In the genomic region with DNA sequence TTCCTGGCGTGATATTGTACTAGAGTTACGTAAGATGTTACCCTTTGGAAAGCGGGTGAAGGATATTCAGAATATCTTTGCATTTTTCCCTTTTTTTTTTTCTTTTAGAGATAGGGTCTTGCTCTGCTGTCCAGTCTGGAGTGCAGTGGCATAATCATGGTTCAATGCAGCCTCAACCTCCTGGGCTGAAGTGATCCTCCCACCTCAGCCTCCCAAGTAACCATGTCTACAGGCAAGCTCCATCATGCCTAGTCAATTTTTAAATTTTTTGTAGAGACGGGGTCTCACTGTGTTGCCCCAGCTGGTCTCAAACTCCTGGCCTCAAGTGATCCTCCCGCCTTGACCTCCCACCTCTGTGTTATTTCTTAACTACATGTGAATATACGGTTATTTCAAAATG, we compare ENCODE assay signal across 26 cellular contexts.
"Had no signal": no experiment of that assay in that cellular context is flagged by ENCODE, and none has a peak within 500 bp of the region (broad histone marks: within the 10 kb centered on the region; RNA-seq: fewer than 3 reads in every experiment).

No MANE protein-coding gene starts in this region.

- H3K4me3 ChIP-seq: colonic mucosa, esophagus squamous epithelium, gastrocnemius medialis, heart right ventricle, left lung, lower lobe of right lung had no signal

- H3K27me3 ChIP-seq: colonic mucosa, esophagus squamous epithelium, gastrocnemius medialis, heart right ventricle, left lung had no signal

- H3K9me3 Mint-ChIP-seq: effector memory CD8-positive, alpha-beta T cell had no signal

- H3K4me1 ChIP-seq: colonic mucosa, esophagus squamous epithelium, gastrocnemius medialis, heart right ventricle, left lung, lower lobe of right lung had no signal

- FAIRE-seq: endometrium, keratinocyte had no signal

- H3K9me3 ChIP-seq: colonic mucosa, esophagus squamous epithelium, gastrocnemius medialis, lower lobe of right lung had no signal

- H3K4me3 Mint-ChIP-seq: dendritic cell treated with granulocyte-macrophage colony-stimulating factor and Interleukin-4, amounts not matched to agents 40 ng/mL and 50 ng/mL, for 4 days; effector memory CD8-positive, alpha-beta T cell; endodermal cell; naive thymus-derived CD4-positive, alpha-beta T cell had no signal

- H3K27me3 Mint-ChIP-seq: dendritic cell treated with granulocyte-macrophage colony-stimulating factor and Interleukin-4, amounts not matched to agents 40 ng/mL and 50 ng/mL, for 4 days; effector memory CD8-positive, alpha-beta T cell; naive thymus-derived CD4-positive, alpha-beta T cell had no signal

- DNase-seq: colonic mucosa; cortex of kidney; effector CD8-positive, alpha-beta T cell; effector memory CD8-positive, alpha-beta T cell; endodermal cell; erythroblast; esophagus squamous epithelium; foreskin fibroblast; foreskin melanocyte; gastrocnemius medialis; glutamatergic neuron; head of caudate nucleus; heart right ventricle; hippocampal formation; left cardiac atrium; left lung; left ventricle myocardium superior; lower lobe of right lung; mesendoderm; midbrain; naive thymus-derived CD4-positive, alpha-beta T cell had no signal

- H3K36me3 ChIP-seq: colonic mucosa had no signal

- ATAC-seq: effector memory CD8-positive, alpha-beta T cell; esophagus mucosa; gastrocnemius medialis; heart right ventricle; left cardiac atrium; left lung; left ventricle myocardium superior; lower lobe of right lung; naive thymus-derived CD4-positive, alpha-beta T cell had no signal

- H3K27ac ChIP-seq: colonic mucosa, epithelial cell of prostate, esophagus squamous epithelium, gastrocnemius medialis, heart right ventricle, left lung, lower lobe of right lung had no signal

- H3K27ac Mint-ChIP-seq: dendritic cell treated with granulocyte-macrophage colony-stimulating factor and Interleukin-4, amounts not matched to agents 40 ng/mL and 50 ng/mL, for 4 days; effector memory CD8-positive, alpha-beta T cell; endodermal cell; naive thymus-derived CD4-positive, alpha-beta T cell had no signal
